In genomic region chr2:100274566-100275199, GRCh38 we compare ENCODE assay signal across 1 cellular context.
TF ChIP-seq lines count a peak whose summit lies in the region.

No MANE protein-coding gene starts in this region.

TF ChIP-seq in SK-N-SH treated with all-trans-retinoic acid at 6 μM for 48 hours, 23 proteins besides CTCF, POLR2A, EP300 and RAD21 (continued from another document):
- TF ChIP-seq TSHZ2 (CRISPR knock-in tag; IDR thresholded peaks at IDR 0.05) (no peak), TOX (CRISPR knock-in tag; IDR thresholded peaks at IDR 0.05; ENCODE audit: borderline replicate concordance) (no peak), ZNF70 (CRISPR knock-in tag; IDR thresholded peaks at IDR 0.05) (no peak), CSRNP3 (CRISPR knock-in tag; IDR thresholded peaks at IDR 0.05) (no peak), ZFP3 (CRISPR knock-in tag; IDR thresholded peaks at IDR 0.05) (no peak)
TF ChIP-seq in SK-N-SH treated with all-trans-retinoic acid at 6 μM for 48 hours: peak in this region for 0.
